In genomic region chr6:62707914-62708313, GRCh38 we compare ENCODE assay signal across 8 cellular contexts.
"Had no signal": no experiment of that assay in that cellular context is flagged by ENCODE, and none has a peak within 500 bp of the region (broad histone marks: within the 10 kb centered on the region; RNA-seq: fewer than 3 reads in every experiment).

No MANE protein-coding gene starts in this region.

- H3K27ac ChIP-seq: GM23248 had no signal

- H3K27ac Mint-ChIP-seq: GM23338, H9, HFFc6 had no signal

- DNase-seq: GM23248, GOT3, H7, HCEC 1CT, HFFc6 had no signal

- H3K4me3 ChIP-seq: GM23248, GM23338, HAP-1 had no signal

- H3K4me1 Mint-ChIP-seq: GM23338, H9 had no signal

- H3K4me3 Mint-ChIP-seq: GM23338, H9, HFFc6 had no signal
